ENCODE assay signal across 21 cellular contexts in genomic region chr7:106277976-106278375, GRCh38. TPM values are rescaled to one million over a fixed set of nuclear protein-coding genes. Genes with fewer than 3 reads are reported as not detected.
DNase-seq lines count a peak whose midpoint lies in the region; ATAC-seq and TF ChIP-seq lines count a peak whose summit lies in the region.
"Had no signal": no experiment of that assay in that cellular context is flagged by ENCODE, and none has a peak within 500 bp of the region (broad histone marks: within the 10 kb centered on the region; RNA-seq: fewer than 3 reads in every experiment).

No MANE protein-coding gene starts in this region.

- ATAC-seq in stimulated activated naive CD8-positive, alpha-beta T cell treated with anti-CD3 and anti-CD28 coated beads, Interleukin-15, Interleukin-2, amounts not matched to agents 100 U/mL and 50 U/mL, for 24 hours: no peak
- ATAC-seq: gastrocnemius medialis, upper lobe of right lung had no signal

- H3K4me3 ChIP-seq in choroid plexus epithelial cell (ENCODE audit: low read depth, low read length): no peak overlapping the region
- H3K4me3 ChIP-seq: ascending aorta, colonic mucosa, gastrocnemius medialis, prostate gland, skin epidermis, upper lobe of right lung had no signal

- peak overlapping the region; percentile 40 for H3K27ac Mint-ChIP-seq in T-helper 2 cell treated with Interferon-gamma antibody and Interleukin-4, amounts not matched to agents 5 μg/mL and 100 μg/mL, for 36 hours
- H3K27ac Mint-ChIP-seq in stimulated activated naive CD8-positive, alpha-beta T cell treated with anti-CD3 and anti-CD28 coated beads, Interleukin-15, Interleukin-2, amounts not matched to agents 100 ng/mL and 50 ng/mL, for 24 hours: peak overlapping the region; percentile 86
- H3K27ac Mint-ChIP-seq in progenitor cell of endocrine pancreas: no peak overlapping the region

- TF ChIP-seq CTCF in choroid plexus epithelial cell (conservative IDR thresholded peaks at IDR 0.05; ENCODE audit: low read depth, low read length): no peak
- TF ChIP-seq CTCF in progenitor cell of endocrine pancreas (IDR thresholded peaks at IDR 0.05; ENCODE audit: unreplicated experiment): no peak

- H3K4me1 Mint-ChIP-seq in T-helper 2 cell treated with Interferon-gamma antibody and Interleukin-4, amounts not matched to agents 5 μg/mL and 100 μg/mL, for 36 hours (ENCODE audit: low read depth): peaks cover 47% of the 10 kb centered on the region
- peaks cover 71% of the 10 kb centered on the region for H3K4me1 Mint-ChIP-seq in stimulated activated naive CD8-positive, alpha-beta T cell treated with anti-CD3 and anti-CD28 coated beads, Interleukin-15, Interleukin-2, amounts not matched to agents 100 ng/mL and 50 ng/mL, for 24 hours (ENCODE audit: low read depth)
- no peaks in the 10 kb centered on the region for H3K4me1 Mint-ChIP-seq in progenitor cell of endocrine pancreas (ENCODE audit: low read depth)

- no peaks in the 10 kb centered on the region for H3K27me3 Mint-ChIP-seq in T-helper 2 cell treated with Interferon-gamma antibody and Interleukin-4, amounts not matched to agents 5 μg/mL and 100 μg/mL, for 36 hours (ENCODE audit: low read depth)
- no peaks in the 10 kb centered on the region for H3K27me3 Mint-ChIP-seq in stimulated activated naive CD8-positive, alpha-beta T cell treated with anti-CD3 and anti-CD28 coated beads, Interleukin-15, Interleukin-2, amounts not matched to agents 100 ng/mL and 50 ng/mL, for 24 hours
- no peaks in the 10 kb centered on the region for H3K27me3 Mint-ChIP-seq in progenitor cell of endocrine pancreas

- no peak overlapping the region for H3K4me3 Mint-ChIP-seq in T-helper 2 cell treated with Interferon-gamma antibody and Interleukin-4, amounts not matched to agents 5 μg/mL and 100 μg/mL, for 36 hours
- peak overlapping the region; percentile 97 for H3K4me3 Mint-ChIP-seq in stimulated activated naive CD8-positive, alpha-beta T cell treated with anti-CD3 and anti-CD28 coated beads, Interleukin-15, Interleukin-2, amounts not matched to agents 100 ng/mL and 50 ng/mL, for 24 hours
- H3K4me3 Mint-ChIP-seq in progenitor cell of endocrine pancreas (ENCODE audit: low read depth): no peak overlapping the region

- no peak overlapping the region for H3K27ac ChIP-seq in substantia nigra (ENCODE audit: low read depth, low read length, poor library complexity, severe bottlenecking)
- H3K27ac ChIP-seq: 22Rv1, ascending aorta, colonic mucosa, gastrocnemius medialis, skin epidermis, upper lobe of right lung had no signal

- H3K9me3 Mint-ChIP-seq in T-helper 2 cell treated with Interferon-gamma antibody and Interleukin-4, amounts not matched to agents 5 μg/mL and 100 μg/mL, for 36 hours: no peaks in the 10 kb centered on the region
- H3K9me3 Mint-ChIP-seq in stimulated activated naive CD8-positive, alpha-beta T cell treated with anti-CD3 and anti-CD28 coated beads, Interleukin-15, Interleukin-2, amounts not matched to agents 100 ng/mL and 50 ng/mL, for 24 hours: no peaks in the 10 kb centered on the region
- no peaks in the 10 kb centered on the region for H3K9me3 Mint-ChIP-seq in progenitor cell of endocrine pancreas (ENCODE audit: low read depth)

- no peak for DNase-seq in T-helper 2 cell treated with Interferon-gamma antibody and Interleukin-4, amounts not matched to agents 5 μg/mL and 100 μg/mL, for 36 hours (ENCODE audit: low spot score)
- DNase-seq in T-helper 2 cell (no peak), choroid plexus epithelial cell (ENCODE audit: low read depth) (peak; percentile 19), substantia nigra (lab: John Stamatoyannopoulos, UW) (no peak), progenitor cell of endocrine pancreas (ENCODE audit: low spot score, unreplicated experiment) (no peak), hepatic stellate cell (ENCODE audit: low spot score) (no peak)
- no peak for DNase-seq in stimulated activated naive CD8-positive, alpha-beta T cell treated with anti-CD3 and anti-CD28 coated beads, Interleukin-15, Interleukin-2, amounts not matched to agents 100 U/mL and 50 U/mL, for 24 hours
- DNase-seq: activated CD4-positive, alpha-beta T cell treated with anti-CD3 and anti-CD28 coated beads for 48 hours; BE2C; colonic mucosa; gastrocnemius medialis; kidney glomerular epithelial cell; NCI-H187; NCI-H345; stimulated activated CD4-positive, alpha-beta T cell treated with anti-CD3 and anti-CD28 coated beads, Interleukin-2, amount 100 ng/mL, for 48 hours; upper lobe of right lung had no signal

- peaks cover 35% of the 10 kb centered on the region for H3K36me3 Mint-ChIP-seq in T-helper 2 cell treated with Interferon-gamma antibody and Interleukin-4, amounts not matched to agents 5 μg/mL and 100 μg/mL, for 36 hours (ENCODE audit: low read depth)
- peaks cover 98% of the 10 kb centered on the region for H3K36me3 Mint-ChIP-seq in stimulated activated naive CD8-positive, alpha-beta T cell treated with anti-CD3 and anti-CD28 coated beads, Interleukin-15, Interleukin-2, amounts not matched to agents 100 ng/mL and 50 ng/mL, for 24 hours (ENCODE audit: low read depth)
- H3K36me3 Mint-ChIP-seq in progenitor cell of endocrine pancreas (ENCODE audit: insufficient read depth): peaks cover 3% of the 10 kb centered on the region

RNA-seq across cellular contexts. Expression of gene NAMPT, which starts 6.8 kb away (rescaled TPM):
- 35.2 and 44.6 TPM in 2 replicates for total RNA-seq in progenitor cell of endocrine pancreas
